ENCODE assay signal across 1 cellular context in genomic region chr17:74953129-74953687, GRCh38.
TF ChIP-seq lines count a peak whose summit lies in the region.

No MANE protein-coding gene starts in this region.

TF ChIP-seq in A549, 52 proteins besides CTCF, POLR2A, EP300 and RAD21:
- TF ChIP-seq MYC (IDR thresholded peaks at IDR 0.05; ENCODE audit: borderline replicate concordance, low read length) = no peak
- TF ChIP-seq FOSB (CRISPR knock-in tag; IDR thresholded peaks at IDR 0.05) = no peak
- TF ChIP-seq KDM5A (IDR thresholded peaks at IDR 0.05) = no peak
- TF ChIP-seq RCOR1 (IDR thresholded peaks at IDR 0.05; ENCODE audit: low read depth, low read length) = no peak
- TF ChIP-seq HOXB5 (CRISPR knock-in tag; IDR thresholded peaks at IDR 0.05) = no peak
- TF ChIP-seq NR3C1 (IDR thresholded peaks at IDR 0.05) = no peak
- TF ChIP-seq KDM1A (IDR thresholded peaks at IDR 0.05; ENCODE audit: low read depth) = no peak
- TF ChIP-seq CBX8 (IDR thresholded peaks at IDR 0.05) = no peak
- no peak for TF ChIP-seq E2F6 (IDR thresholded peaks at IDR 0.05; ENCODE audit: borderline replicate concordance, low read depth)
- no peak for TF ChIP-seq NFE2L2 (conservative IDR thresholded peaks at IDR 0.05; ENCODE audit: low read length)
- TF ChIP-seq SREBF2 (IDR thresholded peaks at IDR 0.05) = no peak
- TF ChIP-seq TP53 (CRISPR knock-in tag; IDR thresholded peaks at IDR 0.05) = no peak
- no peak for TF ChIP-seq ZFP36 (IDR thresholded peaks at IDR 0.05; ENCODE audit: borderline replicate concordance, partially characterized antibody)
- no peak for TF ChIP-seq ELK1 (IDR thresholded peaks at IDR 0.05; ENCODE audit: low read depth, low read length)
- no peak for TF ChIP-seq PHF8 (IDR thresholded peaks at IDR 0.05; ENCODE audit: borderline replicate concordance, low read depth)
- no peak for TF ChIP-seq ZSCAN20 (CRISPR knock-in tag; IDR thresholded peaks at IDR 0.05)
- TF ChIP-seq CEBPB (IDR thresholded peaks at IDR 0.05) = no peak
- no peak for TF ChIP-seq CHD4 (IDR thresholded peaks at IDR 0.05; ENCODE audit: borderline replicate concordance)
- TF ChIP-seq MAX (IDR thresholded peaks at IDR 0.05) = no peak
TF ChIP-seq in A549: peak in this region for 0.
